Comparison of ENCODE assay signal across 9 cellular contexts in genomic region chr5:80346055-80346454, GRCh38. TPM values are rescaled to one million over a fixed set of nuclear protein-coding genes. Genes with fewer than 3 reads are reported as not detected.
DNase-seq lines count a peak whose midpoint lies in the region; ATAC-seq and TF ChIP-seq lines count a peak whose summit lies in the region.
"Had no signal": no experiment of that assay in that cellular context is flagged by ENCODE, and none has a peak within 500 bp of the region (broad histone marks: within the 10 kb centered on the region; RNA-seq: fewer than 3 reads in every experiment).

No MANE protein-coding gene starts in this region.

- H3K4me1 Mint-ChIP-seq in MCF 10A (ENCODE audit: insufficient read depth, unreplicated experiment): no peaks in the 10 kb centered on the region
- H3K4me1 Mint-ChIP-seq in activated CD8-positive, alpha-beta T cell treated with anti-CD3 and anti-CD28 coated beads for 36 hours (ENCODE audit: low read depth): peaks cover 5% of the 10 kb centered on the region
- H3K4me1 Mint-ChIP-seq: brain had no signal

- TF ChIP-seq POLR2A in breast epithelium (IDR thresholded peaks at IDR 0.05): no peak
- TF ChIP-seq POLR2A in stomach (IDR thresholded peaks at IDR 0.05): no peak

- H3K27ac ChIP-seq in breast epithelium (no peak overlapping the region), stomach (no peak overlapping the region)

- peak; percentile 56 for ATAC-seq in activated CD8-positive, alpha-beta T cell treated with anti-CD3 and anti-CD28 coated beads for 36 hours

- no peak overlapping the region for H3K4me3 Mint-ChIP-seq in MCF 10A (ENCODE audit: unreplicated experiment)
- no peak overlapping the region for H3K4me3 Mint-ChIP-seq in activated CD8-positive, alpha-beta T cell treated with anti-CD3 and anti-CD28 coated beads for 36 hours
- H3K4me3 Mint-ChIP-seq: brain had no signal

- DNase-seq in MCF 10A (ENCODE audit: unreplicated experiment): peak; percentile 55
- DNase-seq in breast epithelium (ENCODE audit: low spot score in 2 of 2): no peak
- peak; percentile 41 for DNase-seq in NCI-H146 (lab: John Stamatoyannopoulos, UW)
- peak; percentile 64 for DNase-seq in activated CD8-positive, alpha-beta T cell treated with anti-CD3 and anti-CD28 coated beads for 36 hours
- DNase-seq in iPS DF 19.7 (ENCODE audit: low read depth, low spot score): peak; percentile 5
- DNase-seq in stimulated activated CD8-positive, alpha-beta memory T cell treated with anti-CD3 and anti-CD28 coated beads, Interleukin-4, amount 100 ng/mL, for 24 hours (ENCODE audit: low read depth): peak; percentile 8
- DNase-seq in stomach: no peak
- DNase-seq in effector CD4-positive, alpha-beta T cell: no peak

- no peaks in the 10 kb centered on the region for H3K9me3 Mint-ChIP-seq in MCF 10A (ENCODE audit: unreplicated experiment)
- H3K9me3 Mint-ChIP-seq in activated CD8-positive, alpha-beta T cell treated with anti-CD3 and anti-CD28 coated beads for 36 hours: no peaks in the 10 kb centered on the region
- H3K9me3 Mint-ChIP-seq: brain had no signal

- no peak for TF ChIP-seq EP300 in stomach (IDR thresholded peaks at IDR 0.05)

- CTCF ChIA-PET in MCF 10A (lab: Yijun Ruan, JAX): interaction anchor here (0.6 to 1.3 kb wide), 4 partner anchors 11 to 609 kb away, joined by 3 to 4 read pairs (median 3); no protein-coding TSS in a partner anchor
- CTCF ChIA-PET in activated CD8-positive, alpha-beta T cell treated with anti-CD3 and anti-CD28 coated beads for 36 hours (lab: Charles Lee): interaction anchor here (0.7 to 2.0 kb wide), 19 partner anchors 10 to 954 kb away, joined by 3 to 8 read pairs (median 3); no protein-coding TSS in a partner anchor

- WGBS in stomach, 5 donors: 12 to 45% (median 36%) methylated on average over 2 of the region's 2 CpGs

- intact Hi-C loops in MCF 10A (cut with micrococcal nuclease) (loop anchor here (1.0 kb wide), 1 partner anchor 326 kb away; no protein-coding TSS in a partner anchor), breast epithelium (cut with DNase I; ENCODE audit: low total_unique reads) (no loop called here), stomach (cut with DNase I; ENCODE audit: low total_unique reads) (no loop called here)
- intact Hi-C loops in activated CD8-positive, alpha-beta T cell treated with anti-CD3 and anti-CD28 coated beads for 36 hours (cut with micrococcal nuclease): no loop called here

- no peaks in the 10 kb centered on the region for H3K36me3 Mint-ChIP-seq in MCF 10A (ENCODE audit: insufficient read depth, unreplicated experiment)
- H3K36me3 Mint-ChIP-seq in activated CD8-positive, alpha-beta T cell treated with anti-CD3 and anti-CD28 coated beads for 36 hours (ENCODE audit: low read depth): no peaks in the 10 kb centered on the region
- H3K36me3 Mint-ChIP-seq: brain had no signal

- POLR2A ChIA-PET in MCF 10A (lab: Yijun Ruan, JAX): no interaction called here
- POLR2A ChIA-PET in activated CD8-positive, alpha-beta T cell treated with anti-CD3 and anti-CD28 coated beads for 36 hours (lab: Charles Lee): no interaction called here

- no peak overlapping the region for H3K27ac Mint-ChIP-seq in MCF 10A (ENCODE audit: low read depth, unreplicated experiment)
- no peak overlapping the region for H3K27ac Mint-ChIP-seq in activated CD8-positive, alpha-beta T cell treated with anti-CD3 and anti-CD28 coated beads for 36 hours
- H3K27ac Mint-ChIP-seq: brain had no signal

- BruUV-seq in MCF 10A (replicated peaks; lab: Mats Ljungman, UMichigan): no TSS peak

- H3K27me3 ChIP-seq in breast epithelium (no peaks in the 10 kb centered on the region), stomach (peaks cover 0 to 3% (median 0%) of the 10 kb centered on the region in 3 donors)

- no peak overlapping the region for H3K4me3 ChIP-seq in breast epithelium
- H3K4me3 ChIP-seq in stomach: no peak overlapping the region

- TF ChIP-seq CTCF in MCF 10A (IDR thresholded peaks at IDR 0.05; ENCODE audit: unreplicated experiment) (peak; percentile 36), breast epithelium (IDR thresholded peaks at IDR 0.05) (peak in 1 of 3 donors; percentile 18), stomach (IDR thresholded peaks at IDR 0.05) (peak in 1 of 7 experiments; percentile 9)
- peak; percentile 53 for TF ChIP-seq CTCF in activated CD8-positive, alpha-beta T cell treated with anti-CD3 and anti-CD28 coated beads for 36 hours (IDR thresholded peaks at IDR 0.05)

- no peaks in the 10 kb centered on the region for H3K9me3 ChIP-seq in breast epithelium
- no peaks in the 10 kb centered on the region for H3K9me3 ChIP-seq in stomach

- H3K4me1 ChIP-seq in breast epithelium: no peaks in the 10 kb centered on the region
- H3K4me1 ChIP-seq in stomach: no peaks in the 10 kb centered on the region

- H3K36me3 ChIP-seq in breast epithelium (no peaks in the 10 kb centered on the region), stomach (no peaks in the 10 kb centered on the region)

- H3K27me3 Mint-ChIP-seq in MCF 10A (ENCODE audit: insufficient read depth, unreplicated experiment): no peaks in the 10 kb centered on the region
- peaks cover 2% of the 10 kb centered on the region for H3K27me3 Mint-ChIP-seq in activated CD8-positive, alpha-beta T cell treated with anti-CD3 and anti-CD28 coated beads for 36 hours
- H3K27me3 Mint-ChIP-seq: brain had no signal

RNA-seq across cellular contexts. Expression of gene SPZ1, which starts 26.3 kb away (rescaled TPM):
- not detected in 2 replicates for total RNA-seq in MCF 10A (2022)
- not detected for total RNA-seq in breast epithelium
- not detected for total RNA-seq in activated CD8-positive, alpha-beta T cell treated with anti-CD3 and anti-CD28 coated beads for 36 hours
- total RNA-seq in stomach: not detected
- polyA plus RNA-seq in stomach: not detected

Comparison
In these comparisons a context has a peak if more than half of its experiments do, and no peak if none do; other contexts are left out.
1. DNase-seq: peak in MCF 10A (single experiment), NCI-H146 (single experiment), activated CD8-positive, alpha-beta T cell treated with anti-CD3 and anti-CD28 coated beads for 36 hours (single experiment), iPS DF 19.7 (single experiment) and stimulated activated CD8-positive, alpha-beta memory T cell treated with anti-CD3 and anti-CD28 coated beads, Interleukin-4, amount 100 ng/mL, for 24 hours (single experiment); none in breast epithelium (0 of 2), stomach (single experiment) and effector CD4-positive, alpha-beta T cell (single experiment).